Comparison of ENCODE assay signal across 8 cellular contexts in the genomic region with DNA sequence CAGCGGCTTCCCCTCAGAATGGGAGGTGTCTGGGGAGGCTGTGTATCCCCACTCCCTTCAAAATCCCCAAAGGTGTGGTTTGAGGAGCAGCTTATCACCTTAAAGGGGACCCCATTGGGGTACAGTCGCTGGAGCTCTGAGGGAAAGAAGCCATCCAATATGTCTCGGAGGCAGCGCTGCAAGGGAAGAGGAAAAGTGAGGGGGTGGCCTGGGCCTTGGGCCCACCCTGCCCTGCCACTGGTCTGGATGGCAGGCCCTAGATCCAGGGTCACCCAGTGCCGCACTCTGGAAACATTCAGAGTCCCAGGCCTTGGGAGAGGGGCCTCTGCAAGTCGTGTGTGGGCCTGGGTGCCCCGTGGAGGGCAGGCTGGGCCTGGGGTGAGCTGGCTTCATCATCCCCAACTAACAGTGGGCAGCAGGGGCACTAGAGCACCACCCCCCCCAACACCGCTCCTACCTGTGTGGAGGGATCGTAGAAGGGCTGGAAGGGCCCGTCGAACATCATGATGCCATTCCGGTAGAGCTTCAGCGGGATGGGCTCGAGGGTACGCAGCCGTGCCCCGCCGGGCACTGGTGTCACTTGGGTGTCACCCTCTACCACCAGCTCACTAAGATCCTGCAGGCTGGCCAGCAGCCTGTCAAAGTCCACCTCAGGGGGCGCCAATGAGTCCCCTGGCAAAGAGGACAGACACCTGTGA. TPM values are rescaled to one million over a fixed set of nuclear protein-coding genes. Genes with fewer than 3 reads are reported as not detected.
DNase-seq lines count a peak whose midpoint lies in the region; ATAC-seq and TF ChIP-seq lines count a peak whose summit lies in the region.

No MANE protein-coding gene starts in this region.

- H3K4me3 ChIP-seq in choroid plexus epithelial cell (ENCODE audit: low read depth, low read length) (no peak overlapping the region), ovary (no peak overlapping the region)

- no peaks in the 10 kb centered on the region for H3K9me3 Mint-ChIP-seq in nephron progenitor cell

- no peaks in the 10 kb centered on the region for H3K36me3 Mint-ChIP-seq in nephron progenitor cell (ENCODE audit: low read depth)

- no peak overlapping the region for H3K4me3 Mint-ChIP-seq in nephron progenitor cell

- H3K4me1 ChIP-seq in ovary (ENCODE audit: insufficient read depth): no peaks in the 10 kb centered on the region

- H3K27ac Mint-ChIP-seq in nephron progenitor cell: no peak overlapping the region

- ATAC-seq in GM18517 (IDR thresholded peaks at IDR 0.05; ENCODE audit: unreplicated experiment): no peak

- WGBS in ovary, 3 donors: 78 to 82% (median 81%) methylated on average over 10 to 19 of the region's 19 CpGs

- no peak for TF ChIP-seq EP300 in ovary (IDR thresholded peaks at IDR 0.05)

- no peaks in the 10 kb centered on the region for H3K27me3 Mint-ChIP-seq in nephron progenitor cell (ENCODE audit: low read depth, poor library complexity)

- H3K4me1 Mint-ChIP-seq in nephron progenitor cell: peaks cover 81% of the 10 kb centered on the region

- no peaks in the 10 kb centered on the region for H3K36me3 ChIP-seq in ovary

- TF ChIP-seq POLR2A in ovary (IDR thresholded peaks at IDR 0.05): no peak

- TF ChIP-seq CTCF in choroid plexus epithelial cell (conservative IDR thresholded peaks at IDR 0.05; ENCODE audit: low read depth, low read length) (peak; percentile 56), nephron progenitor cell (IDR thresholded peaks at IDR 0.05) (peak; percentile 49), ovary (IDR thresholded peaks at IDR 0.05) (no peak)

- intact Hi-C loops in ovary (cut with DNase I): no loop called here

- H3K27ac ChIP-seq in ovary: no peak overlapping the region

- DNase-seq in activated CD8-positive, alpha-beta memory T cell treated with anti-CD3 and anti-CD28 coated beads for 24 hours: peak; percentile 72
- no peak for DNase-seq in activated CD8-positive, alpha-beta memory T cell treated with anti-CD3 and anti-CD28 coated beads, Interleukin-2, amount 50 U/mL, for 4 hours
- DNase-seq in RPMI7951 (ENCODE audit: low read depth) (peak; percentile 25), choroid plexus epithelial cell (ENCODE audit: low read depth) (no peak), nephron progenitor cell (peak; percentile 64), COLO829 (ENCODE audit: low spot score) (no peak), ovary (no peak)

- no peaks in the 10 kb centered on the region for H3K9me3 ChIP-seq in ovary

- H3K27me3 ChIP-seq in ovary: no peaks in the 10 kb centered on the region

RNA-seq across cellular contexts. Expression of a gene that starts 5.6 kb away (rescaled TPM):
- 224 and 307 TPM in 2 replicates for total RNA-seq in RPMI7951 (2014; rRNA removed; shearing (Covaris generic))
- 100 to 1,000 TPM in 1 of 7 donors, 10 to 100 TPM in 6; 18.6 to 117 (median 58.3) TPM for total RNA-seq in ovary
- polyA plus RNA-seq in ovary: 100 to 1,000 TPM in 1 of 2 donors, 10 to 100 TPM in 1; 57.8 to 242 TPM

RNA-seq across cellular contexts. Expression of a gene that starts 20.9 kb away (rescaled TPM):
- 4.7 and 5.7 TPM in 2 replicates for total RNA-seq in RPMI7951 (2014; rRNA removed; shearing (Covaris generic))
- 10 to 100 TPM; 17.3 to 37.0 (median 28.8) TPM for total RNA-seq in ovary
- 10 to 100 TPM in 1 of 2 donors, 1 to 10 TPM in 1; 3.6 to 25.1 TPM for polyA plus RNA-seq in ovary

RNA-seq across cellular contexts. Expression of a gene that starts 32.2 kb away (rescaled TPM):
- total RNA-seq in RPMI7951 (2014; rRNA removed; shearing (Covaris generic)): not detected in 2 replicates
- total RNA-seq in ovary: 1 to 10 TPM in 6 of 7 donors, not detected in 1; 1.3 to 6.2 (median 2.9) TPM
- 10 to 100 TPM in 1 of 2 donors, 1 to 10 TPM in 1; 7.1 to 45.5 TPM for polyA plus RNA-seq in ovary

RNA-seq across cellular contexts. Expression of a gene that starts 51.5 kb away (rescaled TPM):
- total RNA-seq in RPMI7951 (2014; rRNA removed; shearing (Covaris generic)): 27.8 and 30.5 TPM in 2 replicates
- 1 to 10 TPM; 2.3 to 8.4 (median 4.0) TPM for total RNA-seq in ovary
- 1 to 10 TPM; 2.0 to 4.4 TPM for polyA plus RNA-seq in ovary

Comparison
In these comparisons a context has a peak if more than half of its experiments do, and no peak if none do; other contexts are left out.
1. DNase-seq: peak in activated CD8-positive, alpha-beta memory T cell treated with anti-CD3 and anti-CD28 coated beads for 24 hours (single experiment), RPMI7951 (single experiment) and nephron progenitor cell (single experiment); none in activated CD8-positive, alpha-beta memory T cell treated with anti-CD3 and anti-CD28 coated beads, Interleukin-2, amount 50 U/mL, for 4 hours (single experiment), choroid plexus epithelial cell (single experiment), COLO829 (single experiment) and ovary (0 of 5).
2. CTCF ChIP-seq: peak in choroid plexus epithelial cell (single experiment) and nephron progenitor cell (single experiment); none in ovary (0 of 3).